Comparison of ENCODE assay signal across 21 cellular contexts in the genomic region with DNA sequence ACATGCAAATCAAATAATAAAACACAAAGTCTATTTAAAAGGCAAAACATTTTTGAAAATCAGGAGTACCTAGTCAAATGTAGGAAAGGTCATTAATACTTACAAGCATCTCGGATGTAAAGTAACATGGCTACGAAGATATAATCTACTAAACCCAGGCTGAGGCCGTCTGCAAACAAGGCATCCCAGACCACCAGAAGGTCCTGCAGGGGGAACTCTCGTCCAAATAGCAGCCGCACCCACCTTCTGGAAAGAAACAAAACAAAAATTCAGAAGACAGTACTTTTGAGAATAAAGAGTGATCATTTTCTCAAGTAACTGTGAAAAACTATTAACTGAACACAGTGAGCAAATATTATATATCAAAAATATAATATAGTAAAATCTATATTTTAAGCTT.
"Had no signal": no experiment of that assay in that cellular context is flagged by ENCODE, and none has a peak within 500 bp of the region (broad histone marks: within the 10 kb centered on the region; RNA-seq: fewer than 3 reads in every experiment).

No MANE protein-coding gene starts in this region.

- DNase-seq: cortex of kidney; dorsolateral prefrontal cortex; effector CD8-positive, alpha-beta T cell; gastrocnemius medialis; kidney glomerular epithelial cell; naive thymus-derived CD4-positive, alpha-beta T cell; nephron progenitor cell; posterior cingulate gyrus; spleen; stimulated activated CD4-positive, alpha-beta T cell treated with anti-CD3 and anti-CD28 coated beads, Interleukin-2, amount 100 ng/mL, for 24 hours; stimulated activated naive CD4-positive, alpha-beta T cell; stomach; substantia nigra; trophoblast cell had no signal

- H3K4me3 ChIP-seq: dorsolateral prefrontal cortex, esophagus muscularis mucosa, gastrocnemius medialis, hepatocyte, spleen, stomach, thoracic aorta had no signal

- H2AFZ ChIP-seq: hepatocyte had no signal

- H3K9me3 Mint-ChIP-seq: naive thymus-derived CD4-positive, alpha-beta T cell; nephron progenitor cell had no signal

- H3K4me1 ChIP-seq: spleen had no signal

- H3K79me2 ChIP-seq: hepatocyte had no signal

- H3K4me3 Mint-ChIP-seq: naive thymus-derived CD4-positive, alpha-beta T cell; nephron progenitor cell had no signal

- ATAC-seq: gastrocnemius medialis; naive thymus-derived CD4-positive, alpha-beta T cell; sciatic nerve had no signal

- FAIRE-seq: urothelium cell line had no signal

- H3K27ac Mint-ChIP-seq: naive thymus-derived CD4-positive, alpha-beta T cell; nephron progenitor cell had no signal

- H3K4me1 Mint-ChIP-seq: nephron progenitor cell had no signal

- H3K27ac ChIP-seq: dorsolateral prefrontal cortex, epithelial cell of prostate, esophagus muscularis mucosa, gastrocnemius medialis, hepatocyte, neutrophil, spleen, stomach, thoracic aorta had no signal

- H3K27me3 Mint-ChIP-seq: naive thymus-derived CD4-positive, alpha-beta T cell had no signal

- H3K36me3 ChIP-seq: gastrocnemius medialis, thoracic aorta had no signal

- H3K4me2 ChIP-seq: hepatocyte had no signal

- H3K27me3 ChIP-seq: dorsolateral prefrontal cortex, esophagus muscularis mucosa, gastrocnemius medialis, hepatocyte, neutrophil, spleen, stomach had no signal

- H3K9me3 ChIP-seq: esophagus muscularis mucosa, gastrocnemius medialis, neutrophil, spleen, stomach, thoracic aorta had no signal
